Comparison of ENCODE assay signal across 8 cellular contexts in the genomic region with DNA sequence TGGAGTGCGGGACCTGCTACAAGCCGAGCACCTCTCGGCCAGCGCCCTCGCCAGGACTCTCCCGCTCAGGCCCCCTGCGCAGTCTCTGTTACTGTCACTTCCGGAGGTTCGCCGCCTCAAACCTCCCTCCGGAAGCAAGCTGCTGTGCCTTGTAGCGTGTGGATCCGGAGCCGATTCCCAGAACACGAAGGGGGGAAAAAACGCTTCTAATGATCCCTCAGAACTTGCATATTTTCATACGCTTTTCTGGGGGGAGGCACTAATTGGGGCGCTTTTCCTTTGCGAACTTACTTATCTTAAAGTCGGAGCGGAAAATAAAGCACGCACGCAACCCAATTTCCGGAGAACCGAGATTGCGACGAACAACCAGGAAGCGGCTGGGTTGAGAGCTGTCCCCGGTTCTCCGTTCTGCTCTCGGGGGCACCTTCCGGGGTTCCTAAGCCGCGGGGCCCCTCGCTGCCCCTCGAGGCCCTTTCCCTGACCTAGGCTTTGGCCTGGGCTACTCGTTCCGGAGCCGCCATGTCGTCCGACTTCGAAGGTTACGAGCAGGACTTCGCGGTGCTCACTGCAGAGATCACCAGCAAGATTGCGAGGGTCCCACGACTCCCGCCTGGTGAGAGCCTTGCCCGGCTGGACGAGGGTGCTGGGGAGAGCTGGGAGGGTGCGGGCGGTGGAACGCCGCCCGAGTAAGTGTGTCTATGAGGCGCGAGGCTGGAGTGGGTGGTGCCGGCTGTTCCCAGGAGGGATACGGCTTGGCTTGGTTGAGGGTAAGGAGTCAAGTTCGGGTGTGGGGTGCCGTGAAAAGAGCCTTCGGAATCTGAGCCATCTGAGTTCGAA. TPM values are rescaled to one million over a fixed set of nuclear protein-coding genes. Genes with fewer than 3 reads are reported as not detected.
DNase-seq lines count a peak whose midpoint lies in the region; ATAC-seq and TF ChIP-seq lines count a peak whose summit lies in the region.

A gene (plus strand): TSS at position 361 of the 837 bp plus-strand sequence. CDS start 159 bp downstream, at position 520.
A gene with protein sequence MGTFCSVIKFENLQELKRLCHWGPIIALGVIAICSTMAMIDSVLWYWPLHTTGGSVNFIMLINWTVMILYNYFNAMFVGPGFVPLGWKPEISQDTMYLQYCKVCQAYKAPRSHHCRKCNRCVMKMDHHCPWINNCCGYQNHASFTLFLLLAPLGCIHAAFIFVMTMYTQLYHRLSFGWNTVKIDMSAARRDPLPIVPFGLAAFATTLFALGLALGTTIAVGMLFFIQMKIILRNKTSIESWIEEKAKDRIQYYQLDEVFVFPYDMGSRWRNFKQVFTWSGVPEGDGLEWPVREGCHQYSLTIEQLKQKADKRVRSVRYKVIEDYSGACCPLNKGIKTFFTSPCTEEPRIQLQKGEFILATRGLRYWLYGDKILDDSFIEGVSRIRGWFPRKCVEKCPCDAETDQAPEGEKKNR (minus strand): TSS at position 60 of the 837 bp plus-strand sequence. CDS start 1,478 bp downstream, outside the sequence.

- H3K36me3 Mint-ChIP-seq in mesothelial cell of epicardium = peaks cover 5% of the 10 kb centered on the region

- DNase-seq in COLO829 (ENCODE audit: low spot score) (peak; percentile 55), HL-60 (ENCODE audit: low read depth in 1 of 2, low spot score in 1 of 2) (peak; percentile 76 to 82), NOMO-1 treated with DMSO at 0.1 percent for 48 hours (lab: John Stamatoyannopoulos, UW; ENCODE audit: unreplicated experiment) (peak; percentile 81), mesothelial cell of epicardium (ENCODE audit: low spot score in 2 of 2, unreplicated experiment in 2 of 2) (peak; percentile 51 to 81)
- DNase-seq in activated CD8-positive, alpha-beta memory T cell treated with anti-CD3 and anti-CD28 coated beads, Interleukin-2, amount 50 U/mL, for 1 hour (ENCODE audit: extremely low read depth) = peak; percentile 49
- peak; percentile 63 to 69 for DNase-seq in stimulated activated CD8-positive, alpha-beta memory T cell treated with anti-CD3 and anti-CD28 coated beads, Interleukin-2, amount 100 ng/mL, for 1 hour (ENCODE audit: low read depth in 2 of 2)

- ATAC-seq in GM19455 (IDR thresholded peaks at IDR 0.05; ENCODE audit: unreplicated experiment) = peak; percentile 95

- TF ChIP-seq CTCF in HL-60 (IDR thresholded peaks at IDR 0.05; ENCODE audit: insufficient read depth, low read length) (no peak), mesothelial cell of epicardium (IDR thresholded peaks at IDR 0.05; ENCODE audit: unreplicated experiment) (no peak)

- H3K27me3 Mint-ChIP-seq in mesothelial cell of epicardium (ENCODE audit: low read depth) = no peaks in the 10 kb centered on the region

- no peaks in the 10 kb centered on the region for H3K9me3 Mint-ChIP-seq in mesothelial cell of epicardium

- H3K27ac ChIP-seq in HL-60 (replicated peaks) = peak within 1 kb of the TSS; percentile 95

- H3K4me3 ChIP-seq in HL-60 (replicated peaks; ENCODE audit: insufficient read depth, low read length) = peak within 1 kb of the TSS; percentile 97

- in situ Hi-C loops in endometrial microvascular endothelial cells (cut with HindIII; ENCODE audit: inconsistent ontology term, low pct_unique_long_range_greater_than_20kb, low sequenced_read_pairs) = no loop called here

- no peaks in the 10 kb centered on the region for H3K27me3 ChIP-seq in HL-60 (ENCODE audit: insufficient read depth, poor library complexity, severe bottlenecking)

- H3K27ac Mint-ChIP-seq in mesothelial cell of epicardium = peak within 1 kb of the TSS; percentile 80

- H3K4me1 Mint-ChIP-seq in mesothelial cell of epicardium = peaks cover 20% of the 10 kb centered on the region

- H3K4me3 Mint-ChIP-seq in mesothelial cell of epicardium = peak within 1 kb of the TSS; percentile 82

RNA-seq across cellular contexts. Expression of the first gene that starts in this region (rescaled TPM):
- 40.9 TPM for total RNA-seq in endometrial microvascular endothelial cells (ENCODE audit: inconsistent ontology term)
- 26.7 to 34.6 TPM (median 27.8 TPM) in 3 replicates for total RNA-seq in mesothelial cell of epicardium

RNA-seq across cellular contexts. Expression of the second gene that starts in this region (rescaled TPM):
- total RNA-seq in endometrial microvascular endothelial cells (ENCODE audit: inconsistent ontology term) (39.9 TPM), mesothelial cell of epicardium (33.4 to 37.1 TPM (median 34.3 TPM) in 3 replicates)

Comparison
In these comparisons a context has a peak if more than half of its experiments do, and no peak if none do; other contexts are left out.
1. Peak in every context shown above with its lines: DNase-seq, ATAC-seq, H3K4me3 ChIP-seq and H3K27ac ChIP-seq.